Comparison of ENCODE assay signal across 15 cellular contexts in the genomic region with DNA sequence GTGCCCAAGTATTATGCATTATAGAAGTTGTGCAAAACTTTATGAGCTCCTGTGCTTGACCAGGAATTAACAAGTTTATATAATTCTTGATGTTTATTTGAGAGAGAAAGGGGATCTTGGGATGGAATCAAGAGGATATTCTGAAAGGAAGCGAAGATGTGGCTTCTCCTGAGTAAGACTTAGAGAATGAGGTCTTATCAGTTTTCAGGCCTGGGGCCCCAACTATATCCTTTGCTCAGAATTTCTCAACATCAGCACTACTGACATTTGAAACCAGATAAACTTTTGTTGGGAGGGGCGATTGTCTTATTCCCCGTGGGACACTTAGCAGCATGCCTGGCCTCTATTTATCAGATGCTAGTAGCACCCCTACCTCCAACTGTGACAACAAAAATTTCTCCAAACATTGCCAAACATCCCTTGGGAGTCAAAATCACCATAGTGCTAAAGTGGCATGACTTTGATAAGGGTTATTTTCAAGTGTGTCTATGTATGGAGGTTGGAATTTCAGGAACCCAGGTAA.
A peak's percentile ranks its signal among the peaks of the same experiment; 100 is the strongest.
DNase-seq lines count a peak whose midpoint lies in the region; ATAC-seq, FAIRE-seq and TF ChIP-seq lines count a peak whose summit lies in the region.
"Had no signal": no experiment of that assay in that cellular context is flagged by ENCODE, and none has a peak within 500 bp of the region (broad histone marks: within the 10 kb centered on the region; RNA-seq: fewer than 3 reads in every experiment).

No MANE protein-coding gene starts in this region.

- H3K4me3 ChIP-seq in cardiac muscle cell = no peak overlapping the region
- H3K4me3 ChIP-seq: BLaER1 had no signal

- no peak for FAIRE-seq in urothelium cell line (lab: Jason Lieb, UNC)

- peaks cover 10% of the 10 kb centered on the region for H3K4me1 ChIP-seq in cardiac muscle cell (ENCODE audit: low read depth)
- H3K4me1 ChIP-seq: BLaER1 had no signal

- ATAC-seq in Right ventricle myocardium inferior = no peak

- peak; percentile 15 to 24 for DNase-seq in cardiac muscle cell (ENCODE audit: low read depth in 1 of 2, low spot score in 1 of 2)
- DNase-seq in Right ventricle myocardium inferior (ENCODE audit: missing footprints) = no peak
- peak; percentile 35 for DNase-seq in amniotic epithelial cell (ENCODE audit: low read depth)
- peak; percentile 25 for DNase-seq in iris pigment epithelial cell (ENCODE audit: low read depth)
- DNase-seq in urothelium cell line (ENCODE audit: low spot score) = no peak
- no peak for DNase-seq in amniotic stem cell (lab: John Stamatoyannopoulos, UW)
- DNase-seq in COR-L47 (lab: John Stamatoyannopoulos, UW) = no peak
- DNase-seq in activated CD8-positive, alpha-beta memory T cell treated with anti-CD3 and anti-CD28 coated beads, Interleukin-2, amount 50 U/mL, for 4 hours = no peak
- DNase-seq: AML-193; Calu3; CD4-positive, CD25-positive, alpha-beta regulatory T cell; DMS 273 treated with DMSO at 0.1 percent for 48 hours; HCEC 1CT had no signal

- no peaks in the 10 kb centered on the region for H3K36me3 ChIP-seq in cardiac muscle cell
- H3K36me3 ChIP-seq: BLaER1 had no signal

- intact Hi-C loops in Right ventricle myocardium inferior (cut with DNase I) = no loop called here

- H3K27me3 ChIP-seq in cardiac muscle cell = no peaks in the 10 kb centered on the region
- H3K27me3 ChIP-seq: BLaER1 had no signal

- peak overlapping the region; percentile 6 for H3K27ac ChIP-seq in cardiac muscle cell
- H3K27ac ChIP-seq: 22Rv1, BLaER1 had no signal

- H3K9me3 ChIP-seq in cardiac muscle cell (ENCODE audit: low read depth) = no peaks in the 10 kb centered on the region
- H3K9me3 ChIP-seq: BLaER1 had no signal

- no peak for TF ChIP-seq CTCF in cardiac muscle cell (IDR thresholded peaks at IDR 0.05; ENCODE audit: low read depth, low read length)

Comparison
In these comparisons a context has a peak if more than half of its experiments do, and no peak if none do; other contexts are left out.
1. DNase-seq: peak in cardiac muscle cell (2 of 2), amniotic epithelial cell (single experiment) and iris pigment epithelial cell (single experiment); none in Right ventricle myocardium inferior (single experiment), urothelium cell line (single experiment), amniotic stem cell (single experiment), COR-L47 (single experiment) and activated CD8-positive, alpha-beta memory T cell treated with anti-CD3 and anti-CD28 coated beads, Interleukin-2, amount 50 U/mL, for 4 hours (single experiment).